8 cellular contexts compared by ENCODE assay signal in genomic region chr11:86291466-86292262, GRCh38. TPM values are rescaled to one million over a fixed set of nuclear protein-coding genes. Genes with fewer than 3 reads are reported as not detected.
DNase-seq lines count a peak whose midpoint lies in the region; TF ChIP-seq lines count a peak whose summit lies in the region.

No MANE protein-coding gene starts in this region.

- intact Hi-C loops in adrenal gland (cut with DNase I) = loop anchor here in 1 of 2 donors (10.0 kb wide), 2 partner anchors 347 to 437 kb away; partner anchors contain the start of gene CCDC83
- intact Hi-C loops in spleen (cut with DNase I; ENCODE audit: low total_unique reads) = loop anchor here (10.0 kb wide), 1 partner anchor 47 kb away; the partner anchor contains the start of gene EED

- peaks cover 11% of the 10 kb centered on the region for H3F3A ChIP-seq in SU-DHL-6 (ENCODE audit: insufficient read depth)

- H3K4me2 ChIP-seq in SU-DHL-6 (ENCODE audit: low read depth, low read length, poor library complexity, severe bottlenecking) = no peak overlapping the region

- H3K36me3 ChIP-seq in SU-DHL-6 (ENCODE audit: low read length) (no peaks in the 10 kb centered on the region), adrenal gland (replicated peaks in 1 of 2) (no peaks in the 10 kb centered on the region), spleen (no peaks in the 10 kb centered on the region)

- DNase-seq in NCI-H2029 (lab: John Stamatoyannopoulos, UW) = peak; percentile 43
- DNase-seq in NCI-H2029 treated with DMSO at 0.1 percent for 48 hours (lab: John Stamatoyannopoulos, UW) = no peak
- peak; percentile 49 to 62 for DNase-seq in Kasumi-1 (lab: John Stamatoyannopoulos, UW)
- DNase-seq in adrenal gland = peak; percentile 41 to 79 (median 59)
- peak; percentile 15 to 36 for DNase-seq in hippocampal formation (lab: John Stamatoyannopoulos, UW)
- no peak for DNase-seq in spleen
- no peak for DNase-seq in cortex of kidney (lab: John Stamatoyannopoulos, UW)

- TF ChIP-seq POLR2A in adrenal gland (IDR thresholded peaks at IDR 0.05) (no peak), spleen (IDR thresholded peaks at IDR 0.05) (no peak)

- H3K79me2 ChIP-seq in SU-DHL-6 (ENCODE audit: insufficient read depth, low read length) = no peaks in the 10 kb centered on the region

- 35 to 41% (median 40%) methylated on average over 3 of the region's 3 CpGs for WGBS in adrenal gland, 4 donors
- 35 to 50% (median 41%) methylated on average over 3 of the region's 3 CpGs for WGBS in spleen, 5 donors

- H3K27me3 ChIP-seq in SU-DHL-6 (ENCODE audit: low read length) (no peaks in the 10 kb centered on the region), adrenal gland (no peaks in the 10 kb centered on the region), spleen (replicated peaks in 1 of 7) (no peaks in the 10 kb centered on the region)

- H2AFZ ChIP-seq in SU-DHL-6 (ENCODE audit: low read depth, low read length, severe bottlenecking) = no peak overlapping the region

- TF ChIP-seq CTCF in SU-DHL-6 (IDR thresholded peaks at IDR 0.05; ENCODE audit: insufficient read depth, low read length, poor library complexity, severe bottlenecking) (peak; percentile 53), adrenal gland (IDR thresholded peaks at IDR 0.05) (peak; percentile 36 to 78 (median 61)), spleen (IDR thresholded peaks at IDR 0.05 in 8 of 11, conservative IDR thresholded peaks at IDR 0.05 in 3 of 11) (peak in 10 of 11 experiments; percentile 39 to 76 (median 62))

- H3K27ac ChIP-seq in SU-DHL-6 (ENCODE audit: low read depth, low read length) (no peak overlapping the region), adrenal gland (no peak overlapping the region), spleen (no peak overlapping the region)

- H3K9ac ChIP-seq in SU-DHL-6 (ENCODE audit: low read length) = no peak overlapping the region

- H3K9me3 ChIP-seq in SU-DHL-6 (ENCODE audit: insufficient read depth, low read length) (no peaks in the 10 kb centered on the region), adrenal gland (replicated peaks in 1 of 3) (no peaks in the 10 kb centered on the region), spleen (no peaks in the 10 kb centered on the region)

- H3K4me1 ChIP-seq in adrenal gland (replicated peaks in 1 of 2) (peaks cover 0 to 7% of the 10 kb centered on the region in 2 donors), spleen (peaks cover 0 to 42% (median 12%) of the 10 kb centered on the region in 6 donors)

- no peaks in the 10 kb centered on the region for H4K20me1 ChIP-seq in SU-DHL-6 (ENCODE audit: low read depth, low read length)

- H3K9me2 ChIP-seq in SU-DHL-6 (replicated peaks; ENCODE audit: insufficient read depth, low read length) = no peaks in the 10 kb centered on the region

- H3K4me3 ChIP-seq in SU-DHL-6 (ENCODE audit: insufficient read depth, low read length, poor library complexity, severe bottlenecking) (no peak overlapping the region), adrenal gland (no peak overlapping the region), spleen (no peak overlapping the region)

RNA-seq across cellular contexts. Expression of gene HIKESHI, which starts 10.4 kb away (rescaled TPM):
- total RNA-seq in adrenal gland = 10 to 100 TPM; 30.4 to 48.2 (median 33.4) TPM
- 10 to 100 TPM; 38.0 to 47.8 (median 40.2) TPM for polyA plus RNA-seq in adrenal gland
- total RNA-seq in spleen = 10 to 100 TPM; 22.5 to 37.1 (median 25.5) TPM
- polyA plus RNA-seq in spleen = 10 to 100 TPM; 25.3 to 44.9 (median 33.7) TPM

RNA-seq across cellular contexts. Expression of gene EED, which starts 47.1 kb away (rescaled TPM):
- total RNA-seq in adrenal gland (10 to 100 TPM in 6 of 8 donors, 1 to 10 TPM in 2; 8.5 to 20.7 (median 15.0) TPM), spleen (10 to 100 TPM; 25.8 to 48.1 (median 34.0) TPM)
- polyA plus RNA-seq in adrenal gland (10 to 100 TPM; 13.9 to 17.7 (median 17.4) TPM), spleen (10 to 100 TPM; 24.3 to 26.8 (median 25.0) TPM)

Comparison
In these comparisons a context has a peak if more than half of its experiments do, and no peak if none do; other contexts are left out.
1. DNase-seq: peak in NCI-H2029 (single experiment), Kasumi-1 (2 of 2), adrenal gland (7 of 7) and hippocampal formation (2 of 2); none in NCI-H2029 treated with DMSO at 0.1 percent for 48 hours (single experiment), spleen (single experiment) and cortex of kidney (single experiment).
2. Peak in every context shown above with its lines, with median percentiles within 50 percentile points of each other: CTCF ChIP-seq.